8 cellular contexts compared by ENCODE assay signal in the genomic region with DNA sequence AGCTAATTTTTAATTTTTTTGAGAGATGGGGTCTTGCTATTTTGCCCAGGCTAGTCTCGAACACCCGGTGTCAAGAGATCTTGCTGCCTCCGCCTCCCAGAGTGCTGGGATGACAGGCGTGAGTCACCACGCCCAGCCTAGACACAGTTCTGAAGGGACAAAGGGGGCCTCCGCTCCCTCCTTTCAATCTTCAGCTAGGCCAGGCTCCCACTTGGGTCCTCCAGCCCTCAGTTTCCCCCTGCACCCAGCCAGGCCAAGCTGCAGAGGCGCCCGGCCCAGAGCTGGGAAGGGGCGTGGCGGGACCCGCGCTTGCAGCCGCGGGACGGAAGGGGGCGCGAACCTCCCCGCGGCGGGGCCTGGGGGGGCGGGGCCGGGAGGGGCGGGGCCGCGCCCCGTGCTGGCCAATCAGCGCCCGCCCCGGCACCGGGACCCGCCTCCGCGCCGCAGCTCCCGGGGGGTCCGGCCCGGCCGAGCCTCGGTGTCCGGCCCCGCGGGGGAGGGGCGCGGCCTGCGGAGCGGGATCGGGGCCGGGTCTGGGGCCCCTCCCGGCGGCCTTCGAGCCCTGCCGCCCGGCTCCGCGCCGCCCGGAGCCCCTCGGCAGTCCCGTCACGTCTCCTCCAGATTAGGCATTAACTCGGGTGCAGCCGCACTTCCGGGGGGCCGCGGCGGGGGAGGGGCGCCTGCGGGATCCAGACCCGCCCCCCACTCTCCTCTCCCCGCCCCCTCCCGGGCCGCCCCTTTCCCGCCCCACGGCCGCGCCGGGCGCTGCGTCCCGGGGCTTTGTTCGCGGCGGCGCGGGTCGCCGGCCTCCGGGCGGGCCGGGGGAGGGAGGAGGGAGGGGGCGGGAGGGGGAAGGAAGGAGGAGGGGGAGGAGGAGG. TPM values are rescaled to one million over a fixed set of nuclear protein-coding genes. Genes with fewer than 3 reads are reported as not detected.
DNase-seq lines count a peak whose midpoint lies in the region; ATAC-seq and TF ChIP-seq lines count a peak whose summit lies in the region.

No MANE protein-coding gene starts in this region.

- CTCF ChIA-PET in BJ (lab: Yijun Ruan, JAX), result interaction anchor here (0.8 to 2.3 kb wide), 12 partner anchors 10 to 53 kb away, joined by 3 to 6 read pairs (median 3); no protein-coding TSS in a partner anchor

- TF ChIP-seq CTCF in BJ (IDR thresholded peaks at IDR 0.05; ENCODE audit: insufficient read depth, low read depth, low read length) (peak; percentile 53), epithelial cell of esophagus (IDR thresholded peaks at IDR 0.05; ENCODE audit: insufficient read depth, low read depth, low read length, missing control alignments) (peak; percentile 35)

- DNase-seq in BJ (ENCODE audit: low read depth), result no peak
- DNase-seq in NCI-H82 treated with DMSO at 0.1 percent for 48 hours (lab: John Stamatoyannopoulos, UW; ENCODE audit: unreplicated experiment), result peak; percentile 19
- DNase-seq in activated CD8-positive, alpha-beta memory T cell treated with anti-CD3 and anti-CD28 coated beads, Interleukin-2, amount 50 U/mL, for 4 hours, result peak; percentile 80
- peak; percentile 87 for DNase-seq in epithelial cell of esophagus (ENCODE audit: low read depth)
- peak; percentile 62 to 63 for DNase-seq in stimulated activated CD8-positive, alpha-beta memory T cell treated with anti-CD3 and anti-CD28 coated beads, Interleukin-7, amount 100 ng/mL, for 1 hour (ENCODE audit: low read depth in 2 of 2)

- POLR2A ChIA-PET in BJ (lab: Charles Lee), result no interaction called here

- H3K27me3 ChIP-seq in BJ (ENCODE audit: control insufficient read depth, insufficient read depth, low read length), result no peaks in the 10 kb centered on the region
- H3K27me3 ChIP-seq in muscle layer of colon (ENCODE audit: control insufficient read depth in 1 of 2, insufficient read depth in 2 of 2, low read length in 2 of 2), result peaks cover 0 to 10% of the 10 kb centered on the region in 2 donors

- H3K27ac ChIP-seq in muscle layer of colon (ENCODE audit: low read depth, low read length), result peak overlapping the region; percentile 14

- no peaks in the 10 kb centered on the region for H3K9me3 ChIP-seq in muscle layer of colon (ENCODE audit: low read length)

- H3K9ac ChIP-seq in muscle layer of colon (ENCODE audit: low read length), result no peak overlapping the region

- H3K36me3 ChIP-seq in BJ (ENCODE audit: control insufficient read depth, insufficient read depth, low read length) (peaks cover 12% of the 10 kb centered on the region), muscle layer of colon (ENCODE audit: insufficient read depth, low read length) (no peaks in the 10 kb centered on the region)

- H3K4me3 ChIP-seq in BJ (ENCODE audit: low read depth, low read length), result peak overlapping the region; percentile 78
- H3K4me3 ChIP-seq in epithelial cell of esophagus (ENCODE audit: low read length), result peak overlapping the region; percentile 27
- peak overlapping the region in 1 of 2 donors; percentile 27 for H3K4me3 ChIP-seq in muscle layer of colon (ENCODE audit: low read depth in 1 of 2, low read length in 2 of 2)

- H3K4me1 ChIP-seq in muscle layer of colon (ENCODE audit: insufficient read depth, low read length), result peaks cover 8% of the 10 kb centered on the region

- peak; percentile 74 for ATAC-seq in GM18909 (IDR thresholded peaks at IDR 0.05; ENCODE audit: poor library complexity, unreplicated experiment)
- peak; percentile 51 for ATAC-seq in HG03139 (IDR thresholded peaks at IDR 0.05; ENCODE audit: unreplicated experiment)

RNA-seq across cellular contexts. Expression of a gene that starts 0.6 kb away (rescaled TPM):
- 32.7 and 41.2 TPM in 2 replicates for polyA plus RNA-seq in BJ (2011; rRNA removed)
- 20.4 and 22.9 TPM in 2 replicates for polyA minus RNA-seq in BJ (2011; rRNA and poly(A)+ RNA removed)

RNA-seq across cellular contexts. Expression of a gene that starts 6.1 kb away (rescaled TPM):
- polyA plus RNA-seq in BJ (2011; rRNA removed), result 73.0 and 86.8 TPM in 2 replicates
- 8.7 and 9.7 TPM in 2 replicates for polyA minus RNA-seq in BJ (2011; rRNA and poly(A)+ RNA removed)

RNA-seq across cellular contexts. Expression of a gene that starts 19.5 kb away (rescaled TPM):
- 5.6 and 10.8 TPM in 2 replicates for polyA plus RNA-seq in BJ (2011; rRNA removed)
- 1.7 and 2.0 TPM in 2 replicates for polyA minus RNA-seq in BJ (2011; rRNA and poly(A)+ RNA removed)

RNA-seq across cellular contexts. Expression of a gene that starts 37.5 kb away (rescaled TPM):
- not detected in 2 replicates for polyA plus RNA-seq in BJ (2011; rRNA removed)
- not detected in 2 replicates for polyA minus RNA-seq in BJ (2011; rRNA and poly(A)+ RNA removed)

RNA-seq across cellular contexts. Expression of a gene that starts 53.1 kb away (rescaled TPM):
- polyA plus RNA-seq in BJ (2011; rRNA removed), result 0.48 and 0.88 TPM in 2 replicates
- polyA minus RNA-seq in BJ (2011; rRNA and poly(A)+ RNA removed), result 0.26 and 0.28 TPM in 2 replicates
